ENCODE assay signal across 8 cellular contexts in genomic region chr16:86664518-86665318, GRCh38.
A peak's percentile ranks its signal among the peaks of the same experiment; 100 is the strongest.
DNase-seq lines count a peak whose midpoint lies in the region; ATAC-seq and TF ChIP-seq lines count a peak whose summit lies in the region.

No MANE protein-coding gene starts in this region.

- H3K27ac Mint-ChIP-seq in MCF 10A (ENCODE audit: low read depth, unreplicated experiment), result peak overlapping the region; percentile 98
- peak overlapping the region in 1 of 7 donors; percentile 72 for H3K27ac Mint-ChIP-seq in CD14-positive monocyte

- H3K36me3 Mint-ChIP-seq in MCF 10A (ENCODE audit: insufficient read depth, unreplicated experiment), result no peaks in the 10 kb centered on the region
- no peaks in the 10 kb centered on the region for H3K36me3 Mint-ChIP-seq in CD14-positive monocyte

- peaks cover under 1% of the 10 kb centered on the region for H3K9me3 Mint-ChIP-seq in MCF 10A (ENCODE audit: unreplicated experiment)
- H3K9me3 Mint-ChIP-seq in CD14-positive monocyte, result peaks cover 0 to 1% (median 0%) of the 10 kb centered on the region in 7 donors

- no peaks in the 10 kb centered on the region for H3K4me1 ChIP-seq in breast epithelium

- BruUV-seq in MCF 10A (replicated peaks; lab: Mats Ljungman, UMichigan), result no TSS peak

- no peak for TF ChIP-seq POLR2A in breast epithelium (IDR thresholded peaks at IDR 0.05)

- intact Hi-C loops in MCF 10A (cut with micrococcal nuclease), result loop anchor here (2.0 kb wide), 3 partner anchors 16 to 88 kb away; no protein-coding TSS in a partner anchor
- intact Hi-C loops in breast epithelium (cut with DNase I; ENCODE audit: low total_unique reads), result no loop called here
- intact Hi-C loops in CD14-positive monocyte (cut with micrococcal nuclease), result no loop called here

- H3K27me3 Mint-ChIP-seq in MCF 10A (ENCODE audit: insufficient read depth, unreplicated experiment), result no peaks in the 10 kb centered on the region
- peaks cover 6 to 16% (median 7%) of the 10 kb centered on the region in 3 donors for H3K27me3 Mint-ChIP-seq in CD14-positive monocyte (ENCODE audit: low read depth in 3 of 3)

- TF ChIP-seq CTCF in MCF 10A (IDR thresholded peaks at IDR 0.05; ENCODE audit: unreplicated experiment) (no peak), breast epithelium (IDR thresholded peaks at IDR 0.05) (no peak), CD14-positive monocyte (IDR thresholded peaks at IDR 0.05) (no peak)

- H3K27me3 ChIP-seq in breast epithelium, result peaks cover 0 to 30% of the 10 kb centered on the region in 2 donors

- H3K4me3 Mint-ChIP-seq in MCF 10A (ENCODE audit: unreplicated experiment) (peak overlapping the region; percentile 66), CD14-positive monocyte (no peak overlapping the region)

- H3K9me3 ChIP-seq in breast epithelium, result no peaks in the 10 kb centered on the region

- peak; percentile 79 for ATAC-seq in HG03354 (IDR thresholded peaks at IDR 0.05; ENCODE audit: poor library complexity, severe bottlenecking, unreplicated experiment)
- no peak for ATAC-seq in GM21360 (IDR thresholded peaks at IDR 0.05; ENCODE audit: unreplicated experiment)

- H3K36me3 ChIP-seq in breast epithelium, result no peaks in the 10 kb centered on the region

- no peak overlapping the region for H3K4me3 ChIP-seq in breast epithelium

- POLR2A ChIA-PET in MCF 10A (lab: Yijun Ruan, JAX), result interaction anchor here (0.5 to 2.8 kb wide), 30 partner anchors 9 to 1107 kb away, joined by 3 to 42 read pairs (median 4); partner anchors contain the start of genes FBXO31 and FOXC2

- DNase-seq in MCF 10A (ENCODE audit: unreplicated experiment) (peak; percentile 98), breast epithelium (ENCODE audit: low spot score in 2 of 2) (no peak), fibroblast of the conjunctiva (ENCODE audit: low read depth) (peak; percentile 77), CD14-positive monocyte (ENCODE audit: low spot score) (no peak)
- DNase-seq in activated CD4-positive, alpha-beta T cell treated with anti-CD3 and anti-CD28 coated beads for 48 hours, result peak; percentile 82
- peak; percentile 8 for DNase-seq in stimulated activated CD8-positive, alpha-beta memory T cell treated with anti-CD3 and anti-CD28 coated beads, Interleukin-12 subunit alpha, Interleukin-12 subunit beta, amount 100 ng/mL, for 4 hours (ENCODE audit: low read depth)

- CTCF ChIA-PET in MCF 10A (lab: Yijun Ruan, JAX), result interaction anchor here (0.6 to 1.6 kb wide), 8 partner anchors 85 to 399 kb away, joined by 3 to 5 read pairs (median 4); no protein-coding TSS in a partner anchor

- H3K4me1 Mint-ChIP-seq in MCF 10A (ENCODE audit: insufficient read depth, unreplicated experiment) (peaks cover 47% of the 10 kb centered on the region), CD14-positive monocyte (peaks cover 6% of the 10 kb centered on the region)

- no peak overlapping the region for H3K27ac ChIP-seq in breast epithelium

Comparison
In these comparisons a context has a peak if more than half of its experiments do, and no peak if none do; other contexts are left out.
1. DNase-seq: peak in MCF 10A (single experiment), activated CD4-positive, alpha-beta T cell treated with anti-CD3 and anti-CD28 coated beads for 48 hours (single experiment), fibroblast of the conjunctiva (single experiment) and stimulated activated CD8-positive, alpha-beta memory T cell treated with anti-CD3 and anti-CD28 coated beads, Interleukin-12 subunit alpha, Interleukin-12 subunit beta, amount 100 ng/mL, for 4 hours (single experiment); none in breast epithelium (0 of 2) and CD14-positive monocyte (single experiment).